8 cellular contexts compared by ENCODE assay signal in genomic region chr9:113564804-113565237, GRCh38.
DNase-seq lines count a peak whose midpoint lies in the region; ATAC-seq, FAIRE-seq and TF ChIP-seq lines count a peak whose summit lies in the region.

No MANE protein-coding gene starts in this region.

- H2AFZ ChIP-seq in astrocyte (ENCODE audit: low read depth, low read length) = peak overlapping the region; percentile 84
- peak overlapping the region; percentile 71 for H2AFZ ChIP-seq in hepatocyte

- H3K4me3 ChIP-seq in astrocyte (ENCODE audit: insufficient read depth, low read depth, low read length) = peak overlapping the region; percentile 64
- peak overlapping the region; percentile 32 for H3K4me3 ChIP-seq in hepatocyte
- H3K4me3 ChIP-seq in prostate gland = peak overlapping the region; percentile 32 to 39

- no peaks in the 10 kb centered on the region for H3K36me3 Mint-ChIP-seq in activated naive CD4-positive, alpha-beta T cell treated with anti-CD3 and anti-CD28 coated beads, Interleukin-2, amount 10 ng/mL, durations not matched to agents 7 days and 5 days
- peaks cover 6% of the 10 kb centered on the region for H3K36me3 Mint-ChIP-seq in astrocyte (ENCODE audit: low read depth, unreplicated experiment)

- H3K4me1 Mint-ChIP-seq in activated naive CD4-positive, alpha-beta T cell treated with anti-CD3 and anti-CD28 coated beads, Interleukin-2, amount 10 ng/mL, durations not matched to agents 7 days and 5 days = peaks cover 15% of the 10 kb centered on the region
- H3K4me1 Mint-ChIP-seq in astrocyte (ENCODE audit: low read depth, unreplicated experiment) = peaks cover 30% of the 10 kb centered on the region

- H3K4me3 Mint-ChIP-seq in activated naive CD4-positive, alpha-beta T cell treated with anti-CD3 and anti-CD28 coated beads, Interleukin-2, amount 10 ng/mL, durations not matched to agents 7 days and 5 days = no peak overlapping the region
- H3K4me3 Mint-ChIP-seq in astrocyte (ENCODE audit: unreplicated experiment) = peak overlapping the region; percentile 87

- WGBS in hepatocyte (ENCODE audit: low lambda C conversion rate, missing lambda C conversion rate) = 25% methylated on average over 18 of the region's 18 CpGs
- WGBS in prostate gland = under 1% methylated on average over 17 of the region's 18 CpGs

- H3K4me1 ChIP-seq in astrocyte (ENCODE audit: insufficient read depth, low read length) = peaks cover 26% of the 10 kb centered on the region
- H3K4me1 ChIP-seq in hepatocyte (ENCODE audit: insufficient read depth) = peaks cover 37% of the 10 kb centered on the region
- H3K4me1 ChIP-seq in prostate gland (replicated peaks) = peaks cover 18% of the 10 kb centered on the region

- no peaks in the 10 kb centered on the region for H3K9me3 Mint-ChIP-seq in activated naive CD4-positive, alpha-beta T cell treated with anti-CD3 and anti-CD28 coated beads, Interleukin-2, amount 10 ng/mL, durations not matched to agents 7 days and 5 days
- H3K9me3 Mint-ChIP-seq in astrocyte (ENCODE audit: unreplicated experiment) = no peaks in the 10 kb centered on the region

- H3K9ac ChIP-seq in astrocyte (ENCODE audit: low read length) = peak overlapping the region; percentile 73

- H3K9me2 ChIP-seq in hepatocyte (replicated peaks; ENCODE audit: insufficient read depth) = no peaks in the 10 kb centered on the region

- H3K27ac Mint-ChIP-seq in activated naive CD4-positive, alpha-beta T cell treated with anti-CD3 and anti-CD28 coated beads, Interleukin-2, amount 10 ng/mL, durations not matched to agents 7 days and 5 days = no peak overlapping the region
- H3K27ac Mint-ChIP-seq in astrocyte (ENCODE audit: unreplicated experiment) = peak overlapping the region; percentile 90

- intact Hi-C loops in prostate gland (cut with DNase I) = loop anchor here (5.0 kb wide), 1 partner anchor 38 kb away; no protein-coding TSS in a partner anchor

- no peak for TF ChIP-seq CTCF in astrocyte (IDR thresholded peaks at IDR 0.05; ENCODE audit: insufficient read depth, low read depth, low read length)
- TF ChIP-seq CTCF in hepatocyte (IDR thresholded peaks at IDR 0.05; ENCODE audit: poor library complexity) = no peak
- TF ChIP-seq CTCF in prostate gland (IDR thresholded peaks at IDR 0.05) = no peak

- peak overlapping the region; percentile 89 for H3K4me2 ChIP-seq in astrocyte (ENCODE audit: low read length)
- peak overlapping the region; percentile 91 for H3K4me2 ChIP-seq in hepatocyte

- peak; percentile 5 for DNase-seq in activated naive CD4-positive, alpha-beta T cell treated with anti-CD3 and anti-CD28 coated beads, Interleukin-2, amount 10 ng/mL, durations not matched to agents 7 days and 5 days
- DNase-seq in activated naive CD4-positive, alpha-beta T cell treated with Interleukin-2 at 50 U/mL for 16 hours = no peak
- DNase-seq in astrocyte (ENCODE audit: low read depth) (peak; percentile 59), hepatocyte (ENCODE audit: low spot score) (peak; percentile 82), prostate gland (ENCODE audit: low spot score) (peak; percentile 61), retina (no peak)
- no peak for DNase-seq in activated CD4-positive, alpha-beta T cell treated with anti-CD3 and anti-CD28 coated beads, Interleukin-2, amount 50 U/mL, for 48 hours

- TF ChIP-seq POLR2A in prostate gland (IDR thresholded peaks at IDR 0.05) = peak; percentile 62

- ATAC-seq in GM19463 (IDR thresholded peaks at IDR 0.05; ENCODE audit: unreplicated experiment) = no peak

- H3K27me3 ChIP-seq in astrocyte (ENCODE audit: insufficient read depth, low read length) (no peaks in the 10 kb centered on the region), hepatocyte (no peaks in the 10 kb centered on the region), prostate gland (replicated peaks; ENCODE audit: insufficient read depth) (no peaks in the 10 kb centered on the region)

- H3K79me2 ChIP-seq in astrocyte (ENCODE audit: insufficient read depth, low read length) (peaks cover 25% of the 10 kb centered on the region), hepatocyte (peaks cover 22% of the 10 kb centered on the region)

- CTCF ChIA-PET in activated naive CD4-positive, alpha-beta T cell treated with anti-CD3 and anti-CD28 coated beads, Interleukin-2, amount 10 ng/mL, durations not matched to agents 7 days and 5 days (lab: Charles Lee) = no interaction called here

- no peak for FAIRE-seq in astrocyte (lab: Jason Lieb, UNC)

- H4K20me1 ChIP-seq in astrocyte (ENCODE audit: insufficient read depth, low read length) (peaks cover 10% of the 10 kb centered on the region), hepatocyte (ENCODE audit: insufficient read depth, poor library complexity, severe bottlenecking) (no peaks in the 10 kb centered on the region)

- H3K27ac ChIP-seq in astrocyte (ENCODE audit: low read depth, low read length) = peak overlapping the region; percentile 46
- peak overlapping the region; percentile 99 for H3K27ac ChIP-seq in hepatocyte
- peak overlapping the region; percentile 84 to 93 for H3K27ac ChIP-seq in prostate gland

- peaks cover 13% of the 10 kb centered on the region for H3K27me3 Mint-ChIP-seq in activated naive CD4-positive, alpha-beta T cell treated with anti-CD3 and anti-CD28 coated beads, Interleukin-2, amount 10 ng/mL, durations not matched to agents 7 days and 5 days
- peaks cover 6% of the 10 kb centered on the region for H3K27me3 Mint-ChIP-seq in astrocyte (ENCODE audit: low read depth, unreplicated experiment)

- no peaks in the 10 kb centered on the region for H3K36me3 ChIP-seq in astrocyte (ENCODE audit: insufficient read depth, low read length)
- H3K36me3 ChIP-seq in hepatocyte (replicated peaks; ENCODE audit: insufficient read depth, low read depth) = no peaks in the 10 kb centered on the region
- no peaks in the 10 kb centered on the region for H3K36me3 ChIP-seq in prostate gland

- H3K9me3 ChIP-seq in astrocyte (ENCODE audit: insufficient read depth, low read depth, low read length) (no peaks in the 10 kb centered on the region), hepatocyte (ENCODE audit: low read depth) (no peaks in the 10 kb centered on the region), prostate gland (no peaks in the 10 kb centered on the region)

Comparison
In these comparisons a context has a peak if more than half of its experiments do, and no peak if none do; other contexts are left out.
1. DNase-seq: peak in activated naive CD4-positive, alpha-beta T cell treated with anti-CD3 and anti-CD28 coated beads, Interleukin-2, amount 10 ng/mL, durations not matched to agents 7 days and 5 days (single experiment), astrocyte (single experiment), hepatocyte (single experiment) and prostate gland (single experiment); none in activated naive CD4-positive, alpha-beta T cell treated with Interleukin-2 at 50 U/mL for 16 hours (single experiment), retina (single experiment) and activated CD4-positive, alpha-beta T cell treated with anti-CD3 and anti-CD28 coated beads, Interleukin-2, amount 50 U/mL, for 48 hours (0 of 2).
2. H3K27ac ChIP-seq: peak in every context shown above with its lines; median percentile 99 in hepatocyte; 88 in prostate gland; 46 in astrocyte.
3. Peak in every context shown above with its lines, with median percentiles within 50 percentile points of each other: H3K4me3 ChIP-seq.